In genomic region chr15:71118881-71119632, GRCh38 we compare ENCODE assay signal across 22 cellular contexts. TPM values are rescaled to one million over a fixed set of nuclear protein-coding genes. Genes with fewer than 3 reads are reported as not detected.
DNase-seq lines count a peak whose midpoint lies in the region; ATAC-seq and TF ChIP-seq lines count a peak whose summit lies in the region.
"Had no signal": no experiment of that assay in that cellular context is flagged by ENCODE, and none has a peak within 500 bp of the region (broad histone marks: within the 10 kb centered on the region; RNA-seq: fewer than 3 reads in every experiment).

No MANE protein-coding gene starts in this region.

- H3K27ac ChIP-seq in right cardiac atrium (ENCODE audit: low read length) (peak overlapping the region; percentile 28), OCI-LY3 (ENCODE audit: low read length) (no peak overlapping the region)
- H3K27ac ChIP-seq: BLaER1, SJCRH30 had no signal

- TF ChIP-seq CTCF in OCI-LY3 (IDR thresholded peaks at IDR 0.05; ENCODE audit: low read depth, low read length) = no peak
- no peak for TF ChIP-seq CTCF in nephron (IDR thresholded peaks at IDR 0.05; ENCODE audit: unreplicated experiment in 3 of 3)

- intact Hi-C loops in right cardiac atrium (cut with DNase I) = loop anchor here in 2 of 4 donors (5.0 to 10.0 kb wide), 3 partner anchors 66 to 326 kb away; no protein-coding TSS in a partner anchor
- intact Hi-C loops in left ventricle myocardium superior (cut with micrococcal nuclease) = no loop called here

- no peaks in the 10 kb centered on the region for H3K27me3 ChIP-seq in right cardiac atrium (ENCODE audit: control insufficient read depth, insufficient read depth)
- H3K27me3 ChIP-seq in OCI-LY3 (ENCODE audit: low read depth, low read length) = peaks cover 20% of the 10 kb centered on the region
- H3K27me3 ChIP-seq: MG63, SJCRH30 had no signal

- H3K27ac Mint-ChIP-seq in nephron = no peak overlapping the region
- H3K27ac Mint-ChIP-seq: CD4-positive, alpha-beta memory T cell; IgD-negative memory B cell had no signal

- H3K4me2 ChIP-seq in OCI-LY3 (ENCODE audit: low read length) = peak overlapping the region; percentile 51

- H3K4me3 ChIP-seq in right cardiac atrium (ENCODE audit: low read length) (no peak overlapping the region), OCI-LY3 (ENCODE audit: low read length) (0 out of 2 replicates have a peak overlapping the region, but pooled peaks have one; percentile 4)
- H3K4me3 ChIP-seq: BLaER1, HAP-1, MG63, SJCRH30 had no signal

- 91% methylated on average over 11 of the region's 11 CpGs for WGBS in right cardiac atrium

- no peaks in the 10 kb centered on the region for H3K9me3 Mint-ChIP-seq in nephron

- H2AFZ ChIP-seq in OCI-LY3 (ENCODE audit: low read depth, low read length) = no peak overlapping the region

- H3K27me3 Mint-ChIP-seq in nephron (ENCODE audit: low read depth) = peaks cover 70% of the 10 kb centered on the region

- H3K9ac ChIP-seq in OCI-LY3 (ENCODE audit: low read length) = no peak overlapping the region
- H3K9ac ChIP-seq: BLaER1 had no signal

- H4K20me1 ChIP-seq in OCI-LY3 (ENCODE audit: insufficient read depth, low read length) = no peaks in the 10 kb centered on the region

- H3K4me1 Mint-ChIP-seq in nephron = peaks cover 45% of the 10 kb centered on the region

- H3K9me3 ChIP-seq in right cardiac atrium (ENCODE audit: control insufficient read depth, low read length) = no peaks in the 10 kb centered on the region
- no peaks in the 10 kb centered on the region for H3K9me3 ChIP-seq in OCI-LY3 (ENCODE audit: insufficient read depth, low read length)
- H3K9me3 ChIP-seq: BLaER1, HAP-1, MG63, SJCRH30 had no signal

- no peaks in the 10 kb centered on the region for H3K79me2 ChIP-seq in OCI-LY3 (ENCODE audit: low read length)

- H3K4me3 Mint-ChIP-seq in nephron = peak overlapping the region in 2 of 3 experiments; percentile 6 to 7

- DNase-seq in right cardiac atrium (no peak), left ventricle myocardium superior (no peak), amygdala (lab: John Stamatoyannopoulos, UW) (no peak), NCI-H82 treated with DMSO at 0.1 percent for 48 hours (lab: John Stamatoyannopoulos, UW; ENCODE audit: unreplicated experiment) (no peak), amniotic stem cell (lab: John Stamatoyannopoulos, UW) (no peak)
- DNase-seq: CD4-positive, alpha-beta memory T cell; GF-D8; Kasumi-1; MG63; NCI-H1092 treated with DMSO at 0.1 percent for 48 hours; NCI-H2081; NCI-H2171 treated with DMSO at 0.1 percent for 48 hours; NCI-H446; NCI-H69; NK-92 treated with Interleukin-12 subunit alpha and Interleukin-12 subunit beta, amount 100 ng/mL, for 24 hours had no signal

- H3K36me3 ChIP-seq in OCI-LY3 (replicated peaks; ENCODE audit: low read depth, low read length) = no peaks in the 10 kb centered on the region
- H3K36me3 ChIP-seq: BLaER1, HAP-1, SJCRH30 had no signal

- no peaks in the 10 kb centered on the region for H3K4me1 ChIP-seq in right cardiac atrium (ENCODE audit: control insufficient read depth, insufficient read depth, low read length)
- H3K4me1 ChIP-seq in OCI-LY3 (ENCODE audit: low read length) = peaks cover 23% of the 10 kb centered on the region
- H3K4me1 ChIP-seq: SJCRH30 had no signal

- no peaks in the 10 kb centered on the region for H3K36me3 Mint-ChIP-seq in nephron (ENCODE audit: low read depth)
- H3K36me3 Mint-ChIP-seq: CD4-positive, alpha-beta memory T cell; IgD-negative memory B cell had no signal

- ATAC-seq in right cardiac atrium = no peak
- no peak for ATAC-seq in left ventricle myocardium superior

RNA-seq across cellular contexts. Expression of gene THSD4, which starts 3.8 kb away (rescaled TPM):
- total RNA-seq in right cardiac atrium = 10 to 100 TPM; 63.6 to 93.8 (median 73.8) TPM
- polyA plus RNA-seq in right cardiac atrium = 40.5 TPM
- 80.7 TPM for total RNA-seq in left ventricle myocardium superior
- total RNA-seq: CD4-positive, alpha-beta memory T cell; OCI-LY7 had no signal
- polyA plus RNA-seq: CD4-positive, alpha-beta memory T cell; IgD-negative memory B cell had no signal
